ENCODE assay signal across 9 cellular contexts in genomic region chr5:180358179-180358578, GRCh38.
"Had no signal": no experiment of that assay in that cellular context is flagged by ENCODE, and none has a peak within 500 bp of the region (broad histone marks: within the 10 kb centered on the region; RNA-seq: fewer than 3 reads in every experiment).

No MANE protein-coding gene starts in this region.

- H2AFZ ChIP-seq: GM23338 had no signal

- ATAC-seq: GM23338, HCT116, K562 had no signal

- H3K4me3 ChIP-seq: GM23338, HAP-1, K562 had no signal

- H3K36me3 ChIP-seq: HAP-1 had no signal

- FAIRE-seq: HTR-8/SVneo, K562 had no signal

- DNase-seq: H7, HFFc6, IMR-90, KG1 had no signal

- H3K4me2 ChIP-seq: GM23338 had no signal

- H3K4me1 ChIP-seq: HAP-1 had no signal

- H3K9me3 ChIP-seq: HAP-1 had no signal
